ENCODE assay signal across 24 cellular contexts in the genomic region with DNA sequence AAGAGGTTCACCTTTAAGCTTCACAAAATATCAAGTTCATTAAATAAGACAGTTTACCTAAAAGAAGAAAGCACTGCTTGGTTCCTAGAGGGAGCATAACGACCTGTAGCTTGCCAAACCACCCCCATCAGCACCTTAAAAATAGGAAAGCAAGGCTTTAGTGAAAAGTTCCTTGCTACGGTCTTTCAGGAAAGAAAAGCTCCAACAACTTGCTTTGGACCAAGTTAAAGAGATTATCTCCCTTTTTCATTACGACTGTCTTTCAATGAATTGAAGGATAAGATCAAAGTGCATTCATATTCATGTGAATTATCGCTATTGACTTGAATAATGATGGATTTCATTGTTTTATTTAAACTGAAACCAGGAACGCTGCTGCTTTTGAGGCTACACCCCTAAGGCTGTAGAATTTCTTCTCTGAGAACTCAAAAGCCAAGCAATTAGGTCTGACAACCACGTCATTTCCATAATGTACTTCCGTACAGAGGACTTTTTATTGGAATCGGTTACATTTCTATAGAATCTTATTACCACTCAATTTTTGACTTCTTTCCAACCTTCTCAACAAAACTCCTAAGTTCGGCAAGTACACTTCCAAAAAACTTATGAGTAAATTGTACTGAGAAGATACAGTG. TPM values are rescaled to one million over a fixed set of nuclear protein-coding genes. Genes with fewer than 3 reads are reported as not detected.
DNase-seq lines count a peak whose midpoint lies in the region; ATAC-seq and TF ChIP-seq lines count a peak whose summit lies in the region.
"Had no signal": no experiment of that assay in that cellular context is flagged by ENCODE, and none has a peak within 500 bp of the region (broad histone marks: within the 10 kb centered on the region; RNA-seq: fewer than 3 reads in every experiment).

No MANE protein-coding gene starts in this region.

- no peak for ATAC-seq in CD4-positive, alpha-beta T cell (ENCODE audit: poor library complexity)
- no peak for ATAC-seq in HG03432 (IDR thresholded peaks at IDR 0.05; ENCODE audit: unreplicated experiment)
- ATAC-seq: esophagus mucosa, gastrocnemius medialis, Right ventricle myocardium inferior had no signal

- H3K4me3 Mint-ChIP-seq in activated CD4-positive, alpha-beta memory T cell treated with anti-CD3 and anti-CD28 coated beads, Interleukin-2, amount 10 ng/mL, durations not matched to agents 7 days and 5 days: peak overlapping the region; percentile 49
- no peak overlapping the region for H3K4me3 Mint-ChIP-seq in activated CD4-positive, alpha-beta memory T cell treated with anti-CD3 and anti-CD28 coated beads for 36 hours
- peak overlapping the region; percentile 58 for H3K4me3 Mint-ChIP-seq in CD4-positive, alpha-beta T cell
- H3K4me3 Mint-ChIP-seq in nephron: peak overlapping the region; percentile 58 to 68 (median 58)

- H3K4me2 ChIP-seq in OCI-LY3 (ENCODE audit: low read length): peak overlapping the region; percentile 46

- no peak for DNase-seq in activated CD4-positive, alpha-beta memory T cell treated with anti-CD3 and anti-CD28 coated beads, Interleukin-2, amount 10 ng/mL, durations not matched to agents 7 days and 5 days
- DNase-seq in activated CD4-positive, alpha-beta memory T cell treated with anti-CD3 and anti-CD28 coated beads for 36 hours: no peak
- DNase-seq in CD4-positive, alpha-beta T cell: no peak
- no peak for DNase-seq in WERI-Rb-1
- DNase-seq in central memory CD4-positive, alpha-beta T cell: no peak
- DNase-seq: activated CD8-positive, alpha-beta memory T cell treated with anti-CD3 and anti-CD28 coated beads for 24 hours; activated gamma-delta T cell; CD4-positive, alpha-beta memory T cell; DND-41; effector CD4-positive, alpha-beta T cell; gastrocnemius medialis; NCI-H1092; NCI-H2081; NK-92 treated with Interleukin-12 subunit alpha and Interleukin-12 subunit beta, amount 100 ng/mL, for 24 hours; spleen; uterus had no signal

- CTCF ChIA-PET in activated CD4-positive, alpha-beta memory T cell treated with anti-CD3 and anti-CD28 coated beads, Interleukin-2, amount 10 ng/mL, durations not matched to agents 7 days and 5 days (lab: Charles Lee): interaction anchor here (1.3 to 2.1 kb wide), 2 partner anchors 13 to 213 kb away, joined by 3 to 13 read pairs; no protein-coding TSS in a partner anchor
- CTCF ChIA-PET in activated CD4-positive, alpha-beta memory T cell treated with anti-CD3 and anti-CD28 coated beads for 36 hours (lab: Charles Lee): no interaction called here
- CTCF ChIA-PET in CD4-positive, alpha-beta T cell (lab: Charles Lee): interaction anchor here (1.1 kb wide), 1 partner anchor 11 kb away, joined by 3 read pairs; no protein-coding TSS in a partner anchor

- peaks cover 36% of the 10 kb centered on the region for H3K4me1 ChIP-seq in OCI-LY3 (ENCODE audit: low read length)

- H3K4me1 Mint-ChIP-seq in activated CD4-positive, alpha-beta memory T cell treated with anti-CD3 and anti-CD28 coated beads, Interleukin-2, amount 10 ng/mL, durations not matched to agents 7 days and 5 days: peaks cover 59% of the 10 kb centered on the region
- H3K4me1 Mint-ChIP-seq in activated CD4-positive, alpha-beta memory T cell treated with anti-CD3 and anti-CD28 coated beads for 36 hours (ENCODE audit: low read depth): peaks cover 28% of the 10 kb centered on the region
- peaks cover 39% of the 10 kb centered on the region for H3K4me1 Mint-ChIP-seq in CD4-positive, alpha-beta T cell (ENCODE audit: low read depth)
- peaks cover 26% of the 10 kb centered on the region for H3K4me1 Mint-ChIP-seq in nephron

- POLR2A ChIA-PET in activated CD4-positive, alpha-beta memory T cell treated with anti-CD3 and anti-CD28 coated beads, Interleukin-2, amount 10 ng/mL, durations not matched to agents 7 days and 5 days (lab: Charles Lee): interaction anchor here (0.7 to 1.3 kb wide), 4 partner anchors 28 to 335 kb away, joined by 3 to 4 read pairs (median 4); a partner anchor contains a TSS
- POLR2A ChIA-PET in activated CD4-positive, alpha-beta memory T cell treated with anti-CD3 and anti-CD28 coated beads for 36 hours (lab: Charles Lee): interaction anchor here (0.6 to 1.5 kb wide), 6 partner anchors 14 to 798 kb away, joined by 3 to 5 read pairs (median 3); a partner anchor contains a TSS
- POLR2A ChIA-PET in CD4-positive, alpha-beta T cell (lab: Charles Lee): interaction anchor here (0.8 to 2.2 kb wide), 4 partner anchors 11 to 318 kb away, joined by 3 to 12 read pairs (median 7); a partner anchor contains a TSS

- H2AFZ ChIP-seq in OCI-LY3 (ENCODE audit: low read depth, low read length): no peak overlapping the region

- intact Hi-C loops in activated CD4-positive, alpha-beta memory T cell treated with anti-CD3 and anti-CD28 coated beads for 36 hours (cut with micrococcal nuclease): no loop called here
- intact Hi-C loops in CD4-positive, alpha-beta T cell (cut with DNase I, micrococcal nuclease): no loop called here

- peaks cover 92% of the 10 kb centered on the region for H3K27me3 ChIP-seq in CD4-positive, alpha-beta T cell (ENCODE audit: control insufficient read depth, insufficient read depth, low read length)
- H3K27me3 ChIP-seq in OCI-LY3 (ENCODE audit: low read depth, low read length): peaks cover 27% of the 10 kb centered on the region
- no peaks in the 10 kb centered on the region for H3K27me3 ChIP-seq in WERI-Rb-1 (ENCODE audit: insufficient read depth, low read depth, severe bottlenecking)

- H3K4me3 ChIP-seq in OCI-LY3 (ENCODE audit: low read length) (peak overlapping the region; percentile 37), WERI-Rb-1 (ENCODE audit: low read depth, low read length) (no peak overlapping the region)
- H3K4me3 ChIP-seq: gastrocnemius medialis, spleen, uterus had no signal

- H3K36me3 ChIP-seq in OCI-LY3 (replicated peaks; ENCODE audit: low read depth, low read length): no peaks in the 10 kb centered on the region
- H3K36me3 ChIP-seq in WERI-Rb-1: no peaks in the 10 kb centered on the region
- H3K36me3 ChIP-seq: gastrocnemius medialis, neutrophil, spleen, uterus had no signal

- H3K9me3 Mint-ChIP-seq in activated CD4-positive, alpha-beta memory T cell treated with anti-CD3 and anti-CD28 coated beads, Interleukin-2, amount 10 ng/mL, durations not matched to agents 7 days and 5 days: peaks cover 3% of the 10 kb centered on the region
- H3K9me3 Mint-ChIP-seq in activated CD4-positive, alpha-beta memory T cell treated with anti-CD3 and anti-CD28 coated beads for 36 hours: peaks cover 3% of the 10 kb centered on the region
- H3K9me3 Mint-ChIP-seq in CD4-positive, alpha-beta T cell: peaks cover 7% of the 10 kb centered on the region
- H3K9me3 Mint-ChIP-seq in nephron: peaks cover 4% of the 10 kb centered on the region

- no peaks in the 10 kb centered on the region for H3K79me2 ChIP-seq in OCI-LY3 (ENCODE audit: low read length)

- H3K9ac ChIP-seq in OCI-LY3 (ENCODE audit: low read length): no peak overlapping the region

- H3K9me3 ChIP-seq in CD4-positive, alpha-beta T cell (ENCODE audit: control insufficient read depth, low read length): peaks cover 30% of the 10 kb centered on the region
- H3K9me3 ChIP-seq in OCI-LY3 (ENCODE audit: insufficient read depth, low read length) (no peaks in the 10 kb centered on the region), WERI-Rb-1 (ENCODE audit: severe bottlenecking) (no peaks in the 10 kb centered on the region)
- H3K9me3 ChIP-seq: gastrocnemius medialis, neutrophil, uterus had no signal

- H3K36me3 Mint-ChIP-seq in activated CD4-positive, alpha-beta memory T cell treated with anti-CD3 and anti-CD28 coated beads, Interleukin-2, amount 10 ng/mL, durations not matched to agents 7 days and 5 days (ENCODE audit: low read depth): peaks cover 10% of the 10 kb centered on the region
- H3K36me3 Mint-ChIP-seq in activated CD4-positive, alpha-beta memory T cell treated with anti-CD3 and anti-CD28 coated beads for 36 hours: peaks cover 6% of the 10 kb centered on the region
- H3K36me3 Mint-ChIP-seq in CD4-positive, alpha-beta T cell (ENCODE audit: low read depth): peaks cover 12% of the 10 kb centered on the region
- H3K36me3 Mint-ChIP-seq in nephron (ENCODE audit: low read depth): peaks cover 5% of the 10 kb centered on the region

- H3K27ac Mint-ChIP-seq in activated CD4-positive, alpha-beta memory T cell treated with anti-CD3 and anti-CD28 coated beads, Interleukin-2, amount 10 ng/mL, durations not matched to agents 7 days and 5 days: peak overlapping the region; percentile 95
- no peak overlapping the region for H3K27ac Mint-ChIP-seq in activated CD4-positive, alpha-beta memory T cell treated with anti-CD3 and anti-CD28 coated beads for 36 hours
- H3K27ac Mint-ChIP-seq in CD4-positive, alpha-beta T cell: peak overlapping the region; percentile 89
- H3K27ac Mint-ChIP-seq in nephron: no peak overlapping the region

- no peaks in the 10 kb centered on the region for H4K20me1 ChIP-seq in OCI-LY3 (ENCODE audit: insufficient read depth, low read length)

- H3K27ac ChIP-seq in CD4-positive, alpha-beta T cell (ENCODE audit: low read depth, low read length): no peak overlapping the region
- H3K27ac ChIP-seq in OCI-LY3 (ENCODE audit: low read length): no peak overlapping the region
- H3K27ac ChIP-seq in WERI-Rb-1: no peak overlapping the region
- H3K27ac ChIP-seq: gastrocnemius medialis, neutrophil, spleen, uterus had no signal

- TF ChIP-seq CTCF in CD4-positive, alpha-beta T cell (IDR thresholded peaks at IDR 0.05): no peak
- TF ChIP-seq CTCF in OCI-LY3 (IDR thresholded peaks at IDR 0.05; ENCODE audit: low read depth, low read length): no peak
- TF ChIP-seq CTCF in nephron (IDR thresholded peaks at IDR 0.05; ENCODE audit: unreplicated experiment in 3 of 3): no peak
- TF ChIP-seq CTCF in WERI-Rb-1 (IDR thresholded peaks at IDR 0.05; ENCODE audit: low read depth, low read length): no peak

- H3K27me3 Mint-ChIP-seq in activated CD4-positive, alpha-beta memory T cell treated with anti-CD3 and anti-CD28 coated beads, Interleukin-2, amount 10 ng/mL, durations not matched to agents 7 days and 5 days: peaks cover 56% of the 10 kb centered on the region
- peaks cover 50% of the 10 kb centered on the region for H3K27me3 Mint-ChIP-seq in activated CD4-positive, alpha-beta memory T cell treated with anti-CD3 and anti-CD28 coated beads for 36 hours
- peaks cover 77% of the 10 kb centered on the region for H3K27me3 Mint-ChIP-seq in CD4-positive, alpha-beta T cell
- peaks cover 95% of the 10 kb centered on the region for H3K27me3 Mint-ChIP-seq in nephron (ENCODE audit: low read depth)

RNA-seq across cellular contexts. Expression of a gene that starts 6.9 kb away (rescaled TPM):
- 1 to 10 TPM; 1.2 to 1.4 TPM for total RNA-seq in activated CD4-positive, alpha-beta memory T cell treated with anti-CD3 and anti-CD28 coated beads, Interleukin-2, amount 10 ng/mL, durations not matched to agents 7 days and 5 days
- under 1 TPM in 1 of 2 experiments, not detected in 1; 0.24 TPM for total RNA-seq in activated CD4-positive, alpha-beta memory T cell treated with anti-CD3 and anti-CD28 coated beads for 36 hours
- total RNA-seq in CD4-positive, alpha-beta T cell: not detected
- total RNA-seq: astrocyte; CD4-positive, alpha-beta memory T cell; esophagus mucosa; NCI-H460; Right ventricle myocardium inferior; spleen had no signal

RNA-seq across cellular contexts. Expression of a gene that starts 17.5 kb away (rescaled TPM):
- 10 to 100 TPM; 64.0 to 66.5 TPM for total RNA-seq in activated CD4-positive, alpha-beta memory T cell treated with anti-CD3 and anti-CD28 coated beads, Interleukin-2, amount 10 ng/mL, durations not matched to agents 7 days and 5 days
- total RNA-seq in activated CD4-positive, alpha-beta memory T cell treated with anti-CD3 and anti-CD28 coated beads for 36 hours: 10 to 100 TPM; 58.8 to 63.5 TPM
- 10 to 100 TPM; 65.4 to 69.3 TPM for total RNA-seq in CD4-positive, alpha-beta T cell

RNA-seq across cellular contexts. Expression of a gene that starts 22.2 kb away (rescaled TPM):
- 10 to 100 TPM; 82.6 to 97.0 TPM for total RNA-seq in activated CD4-positive, alpha-beta memory T cell treated with anti-CD3 and anti-CD28 coated beads, Interleukin-2, amount 10 ng/mL, durations not matched to agents 7 days and 5 days
- total RNA-seq in activated CD4-positive, alpha-beta memory T cell treated with anti-CD3 and anti-CD28 coated beads for 36 hours: 10 to 100 TPM; 84.6 to 91.4 TPM
- total RNA-seq in CD4-positive, alpha-beta T cell: 10 to 100 TPM; 43.2 to 51.0 TPM

Comparison
In these comparisons a context has a peak if more than half of its experiments do, and no peak if none do; other contexts are left out.
1. H3K27ac Mint-ChIP-seq: peak in activated CD4-positive, alpha-beta memory T cell treated with anti-CD3 and anti-CD28 coated beads, Interleukin-2, amount 10 ng/mL, durations not matched to agents 7 days and 5 days (single experiment) and CD4-positive, alpha-beta T cell (single experiment); none in activated CD4-positive, alpha-beta memory T cell treated with anti-CD3 and anti-CD28 coated beads for 36 hours (single experiment) and nephron (0 of 3).